ENCODE assay signal across 19 cellular contexts in genomic region chr17:62888148-62888547, GRCh38.
"Had no signal": no experiment of that assay in that cellular context is flagged by ENCODE, and none has a peak within 500 bp of the region (broad histone marks: within the 10 kb centered on the region; RNA-seq: fewer than 3 reads in every experiment).

No MANE protein-coding gene starts in this region.

- H3K4me1 Mint-ChIP-seq: activated T-helper 17 cell treated with anti-CD3 and anti-CD28 coated beads, Interleukin-2, amount 50 U/mL, for 72 hours had no signal

- DNase-seq: activated CD4-positive, alpha-beta T cell treated with anti-CD3 and anti-CD28 coated beads, Interleukin-2, amount 50 U/mL, for 1 hour; activated naive CD4-positive, alpha-beta T cell treated with Interleukin-2 at 50 U/mL for 16 hours; activated naive CD8-positive, alpha-beta T cell treated with anti-CD3 and anti-CD28 coated beads, Interleukin-2, amount 50 U/mL, for 24 hours; colonic mucosa; esophagus squamous epithelium; hippocampal formation; left ventricle myocardium superior; mesenchymal stem cell; naive thymus-derived CD8-positive, alpha-beta T cell; stimulated activated CD4-positive, alpha-beta T cell treated with anti-CD3 and anti-CD28 coated beads, Interleukin-15, amount 100 ng/mL, for 24 hours; stimulated activated CD4-positive, alpha-beta T cell treated with anti-CD3 and anti-CD28 coated beads, Interleukin-4, amount 100 ng/mL, for 24 hours; stimulated activated naive CD4-positive, alpha-beta T cell; substantia nigra; SW 1271; transverse colon had no signal

- H3K4me1 ChIP-seq: colonic mucosa had no signal

- H3K9me3 ChIP-seq: colonic mucosa, esophagus squamous epithelium, neutrophil, transverse colon had no signal

- H3K36me3 ChIP-seq: colonic mucosa, esophagus squamous epithelium, neutrophil, transverse colon had no signal

- H3K27ac ChIP-seq: colonic mucosa, esophagus squamous epithelium, neutrophil, skin epidermis, transverse colon had no signal

- FAIRE-seq: endometrium had no signal

- ATAC-seq: activated naive CD8-positive, alpha-beta T cell treated with anti-CD3 and anti-CD28 coated beads, Interleukin-2, amount 50 U/mL, for 24 hours; activated T-helper 17 cell treated with anti-CD3 and anti-CD28 coated beads, Interleukin-2, amount 50 U/mL, for 72 hours; left ventricle myocardium superior; naive thymus-derived CD8-positive, alpha-beta T cell had no signal

- H3K27me3 ChIP-seq: colonic mucosa, esophagus squamous epithelium, neutrophil, transverse colon had no signal

- H3K27ac Mint-ChIP-seq: activated naive CD8-positive, alpha-beta T cell treated with anti-CD3 and anti-CD28 coated beads, Interleukin-2, amount 50 U/mL, for 24 hours; activated T-helper 17 cell treated with anti-CD3 and anti-CD28 coated beads, Interleukin-2, amount 50 U/mL, for 72 hours; naive thymus-derived CD8-positive, alpha-beta T cell had no signal

- H3K4me3 ChIP-seq: colonic mucosa, esophagus squamous epithelium, skin epidermis, transverse colon had no signal

- H3K4me3 Mint-ChIP-seq: activated naive CD8-positive, alpha-beta T cell treated with anti-CD3 and anti-CD28 coated beads, Interleukin-2, amount 50 U/mL, for 24 hours; activated T-helper 17 cell treated with anti-CD3 and anti-CD28 coated beads, Interleukin-2, amount 50 U/mL, for 72 hours; naive thymus-derived CD8-positive, alpha-beta T cell had no signal
